8 cellular contexts compared by ENCODE assay signal in the genomic region with DNA sequence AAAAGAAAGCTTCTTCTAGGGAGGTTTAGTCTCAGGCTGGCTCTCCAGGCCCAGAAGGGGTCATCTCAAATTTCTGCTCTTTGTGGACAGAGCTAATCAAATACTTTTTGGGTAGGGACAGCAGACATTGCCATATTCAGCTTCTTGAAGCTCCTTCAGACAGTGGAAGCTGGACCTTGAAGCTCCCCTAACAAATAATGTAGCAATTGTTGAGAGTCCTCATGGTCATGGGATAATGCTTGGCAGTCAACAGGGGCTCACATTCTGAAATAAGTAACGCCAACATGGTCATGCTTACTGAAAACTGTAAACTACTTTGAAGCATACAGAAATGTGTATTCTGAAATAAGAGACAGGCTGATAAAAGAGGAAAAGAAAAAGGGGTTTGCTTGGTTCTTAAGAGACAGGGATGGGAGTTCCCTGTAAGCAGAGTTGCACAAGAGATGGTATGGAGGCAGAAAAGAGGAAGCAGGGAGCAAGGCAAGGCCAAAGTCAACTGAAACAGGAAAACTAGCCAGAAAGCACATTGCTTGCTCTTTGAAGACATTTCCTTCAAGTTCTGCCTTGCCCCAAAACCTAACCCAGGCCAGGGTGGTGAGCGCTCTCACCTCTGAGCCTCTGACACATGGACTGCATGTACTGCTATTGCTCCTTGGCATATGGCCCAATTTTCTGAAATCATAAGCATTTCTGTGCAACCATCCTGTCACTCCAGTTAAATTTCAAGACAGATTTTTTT. TPM values are rescaled to one million over a fixed set of nuclear protein-coding genes. Genes with fewer than 3 reads are reported as not detected.
DNase-seq lines count a peak whose midpoint lies in the region; ATAC-seq and TF ChIP-seq lines count a peak whose summit lies in the region.

No MANE protein-coding gene starts in this region.

- TF ChIP-seq RAD21 in SK-N-SH (IDR thresholded peaks at IDR 0.05; ENCODE audit: low read length), result no peak

- TF ChIP-seq CTCF in natural killer cell (IDR thresholded peaks at IDR 0.05) (no peak), SK-N-SH (IDR thresholded peaks at IDR 0.05) (no peak)

- no peak overlapping the region for H2AFZ ChIP-seq in SK-N-SH (ENCODE audit: low read depth)

- H3K9me2 ChIP-seq in SK-N-SH, result no peaks in the 10 kb centered on the region

- H3K4me2 ChIP-seq in SK-N-SH, result no peak overlapping the region

- H3K27me3 ChIP-seq in SK-N-SH (ENCODE audit: insufficient read depth) (no peaks in the 10 kb centered on the region), aorta (ENCODE audit: control insufficient read depth in 1 of 2, insufficient read depth in 2 of 2, low read length in 1 of 2) (no peaks in the 10 kb centered on the region)

- 95% methylated on average over 2 of the region's 2 CpGs for WGBS in SK-N-SH (ENCODE audit: low lambda C conversion rate)
- 16 to 22% methylated on average over 2 of the region's 2 CpGs for WGBS in aorta, 2 donors

- no peak overlapping the region for H3K9ac ChIP-seq in SK-N-SH

- H3K4me3 ChIP-seq in SK-N-SH (ENCODE audit: low read depth in 2 of 2, low read length in 1 of 2) (no peak overlapping the region), aorta (ENCODE audit: low read length in 2 of 2) (no peak overlapping the region)

- no peak for ATAC-seq in natural killer cell treated with Interleukin-12 subunit alpha and Interleukin-12 subunit beta and Interleukin-15 and Interleukin-18, amount 100 ng/mL, for 72 hours
- ATAC-seq in natural killer cell, result no peak
- peak; percentile 76 for ATAC-seq in left cardiac atrium
- ATAC-seq in aorta (ENCODE audit: low FRiP score), result peak; percentile 84
- no peak for ATAC-seq in GM21381 (IDR thresholded peaks at IDR 0.05; ENCODE audit: unreplicated experiment)
- ATAC-seq in HG03175 (IDR thresholded peaks at IDR 0.05; ENCODE audit: unreplicated experiment), result no peak

- CTCF ChIA-PET in SK-N-SH (lab: Yijun Ruan, JAX), result interaction anchor here (1.4 kb wide), 1 partner anchor 20 kb away, joined by 3 read pairs; no protein-coding TSS in a partner anchor

- no peak overlapping the region for H3K27ac ChIP-seq in SK-N-SH (ENCODE audit: low read depth in 2 of 2, low read length in 1 of 2)
- peak overlapping the region in 1 of 2 donors; percentile 49 for H3K27ac ChIP-seq in aorta (ENCODE audit: low read depth in 1 of 2, low read length in 2 of 2)

- peak overlapping the region; percentile 9 for H3K4me3 Mint-ChIP-seq in natural killer cell treated with Interleukin-12 subunit alpha and Interleukin-12 subunit beta and Interleukin-15 and Interleukin-18, amount 100 ng/mL, for 72 hours
- H3K4me3 Mint-ChIP-seq in natural killer cell, result no peak overlapping the region

- H3F3A ChIP-seq in SK-N-SH (replicated peaks; ENCODE audit: insufficient read depth), result peaks cover 6% of the 10 kb centered on the region

- DNase-seq in natural killer cell treated with Interleukin-12 subunit alpha and Interleukin-12 subunit beta and Interleukin-15 and Interleukin-18, amount 100 ng/mL, for 72 hours (ENCODE audit: low spot score), result no peak
- no peak for DNase-seq in natural killer cell
- no peak for DNase-seq in SK-N-SH
- peak; percentile 56 for DNase-seq in left cardiac atrium
- DNase-seq in aorta, result peak in 1 of 2 donors; percentile 75
- no peak for DNase-seq in NCI-H1092 treated with DMSO at 0.1 percent for 48 hours (lab: John Stamatoyannopoulos, UW)

- no peaks in the 10 kb centered on the region for H3K27me3 Mint-ChIP-seq in natural killer cell treated with Interleukin-12 subunit alpha and Interleukin-12 subunit beta and Interleukin-15 and Interleukin-18, amount 100 ng/mL, for 72 hours
- no peaks in the 10 kb centered on the region for H3K27me3 Mint-ChIP-seq in natural killer cell (ENCODE audit: low read depth in 2 of 2)

- H4K20me1 ChIP-seq in SK-N-SH (ENCODE audit: insufficient read depth), result no peaks in the 10 kb centered on the region

- no peaks in the 10 kb centered on the region for H3K36me3 ChIP-seq in SK-N-SH (replicated peaks in 1 of 2; ENCODE audit: control insufficient read depth in 1 of 2, insufficient read depth in 2 of 2, low read length in 1 of 2)
- no peaks in the 10 kb centered on the region for H3K36me3 ChIP-seq in aorta (ENCODE audit: control insufficient read depth in 1 of 2, insufficient read depth in 2 of 2, low read length in 1 of 2)

- no peaks in the 10 kb centered on the region for H3K9me3 Mint-ChIP-seq in natural killer cell treated with Interleukin-12 subunit alpha and Interleukin-12 subunit beta and Interleukin-15 and Interleukin-18, amount 100 ng/mL, for 72 hours
- H3K9me3 Mint-ChIP-seq in natural killer cell, result peaks cover 0 to 2% of the 10 kb centered on the region in 2 donors

- POLR2A ChIA-PET in SK-N-SH (lab: Yijun Ruan, JAX), result no interaction called here

- H3K36me3 Mint-ChIP-seq in natural killer cell treated with Interleukin-12 subunit alpha and Interleukin-12 subunit beta and Interleukin-15 and Interleukin-18, amount 100 ng/mL, for 72 hours, result peaks cover 26% of the 10 kb centered on the region
- H3K36me3 Mint-ChIP-seq in natural killer cell, result no peaks in the 10 kb centered on the region

- no peak for TF ChIP-seq EP300 in SK-N-SH (IDR thresholded peaks at IDR 0.05; ENCODE audit: borderline replicate concordance in 1 of 2, low read depth in 1 of 2, low read length in 1 of 2)

- intact Hi-C loops in natural killer cell (cut with micrococcal nuclease), result no loop called here
- intact Hi-C loops in left cardiac atrium (cut with DNase I), result no loop called here
- intact Hi-C loops in aorta (cut with DNase I), result no loop called here

- H3K79me2 ChIP-seq in SK-N-SH (ENCODE audit: insufficient read depth), result no peaks in the 10 kb centered on the region

- H3K27ac Mint-ChIP-seq in natural killer cell treated with Interleukin-12 subunit alpha and Interleukin-12 subunit beta and Interleukin-15 and Interleukin-18, amount 100 ng/mL, for 72 hours, result peak overlapping the region; percentile 60 to 93
- H3K27ac Mint-ChIP-seq in natural killer cell, result peak overlapping the region in 1 of 2 donors; percentile 7

- H3K4me1 Mint-ChIP-seq in natural killer cell treated with Interleukin-12 subunit alpha and Interleukin-12 subunit beta and Interleukin-15 and Interleukin-18, amount 100 ng/mL, for 72 hours (ENCODE audit: low read depth in 2 of 2), result peaks cover 60 to 62% of the 10 kb centered on the region in 2 donors
- peaks cover 24 to 28% of the 10 kb centered on the region in 2 donors for H3K4me1 Mint-ChIP-seq in natural killer cell

- H3K4me1 ChIP-seq in SK-N-SH (ENCODE audit: control insufficient read depth in 1 of 2, insufficient read depth in 2 of 2, low read depth in 1 of 2, low read length in 1 of 2) (peaks cover 0 to 7% of the 10 kb centered on the region in 2 experiments; a peak in 2 of 4 replicates), aorta (ENCODE audit: control insufficient read depth in 1 of 2, insufficient read depth in 2 of 2, low read length in 2 of 2) (peaks cover 2 to 13% of the 10 kb centered on the region in 2 donors)

- H3K9me3 ChIP-seq in SK-N-SH (no peaks in the 10 kb centered on the region), aorta (ENCODE audit: control insufficient read depth, low read length) (no peaks in the 10 kb centered on the region)

TF ChIP-seq in SK-N-SH, 30 proteins besides CTCF, POLR2A, EP300 and RAD21:
- TF ChIP-seq, protein P1, sequence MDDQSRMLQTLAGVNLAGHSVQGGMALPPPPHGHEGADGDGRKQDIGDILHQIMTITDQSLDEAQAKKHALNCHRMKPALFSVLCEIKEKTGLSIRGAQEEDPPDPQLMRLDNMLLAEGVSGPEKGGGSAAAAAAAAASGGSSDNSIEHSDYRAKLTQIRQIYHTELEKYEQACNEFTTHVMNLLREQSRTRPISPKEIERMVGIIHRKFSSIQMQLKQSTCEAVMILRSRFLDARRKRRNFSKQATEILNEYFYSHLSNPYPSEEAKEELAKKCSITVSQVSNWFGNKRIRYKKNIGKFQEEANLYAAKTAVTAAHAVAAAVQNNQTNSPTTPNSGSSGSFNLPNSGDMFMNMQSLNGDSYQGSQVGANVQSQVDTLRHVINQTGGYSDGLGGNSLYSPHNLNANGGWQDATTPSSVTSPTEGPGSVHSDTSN (IDR thresholded peaks at IDR 0.05), result no peak
- TF ChIP-seq NFIC (IDR thresholded peaks at IDR 0.05; ENCODE audit: borderline replicate concordance), result peak; percentile 46; the same call in 1 of the 2 replicates

RNA-seq across cellular contexts. Expression of a gene that starts 53.1 kb away (rescaled TPM):
- 100 to 1,000 TPM; 152 to 172 TPM for total RNA-seq in natural killer cell treated with Interleukin-12 subunit alpha and Interleukin-12 subunit beta and Interleukin-15 and Interleukin-18, amount 100 ng/mL, for 72 hours
- total RNA-seq in natural killer cell (100 to 1,000 TPM; 272 to 353 (median 345) TPM), left cardiac atrium (10 to 100 TPM; 45.3 to 59.0 TPM), aorta (100 to 1,000 TPM; 143 to 156 TPM)
- polyA plus RNA-seq in SK-N-SH (2012; rRNA removed) (6.4 and 6.9 TPM in 2 replicates), aorta (10 to 100 TPM; 16.5 to 25.4 TPM)
- polyA plus RNA-seq in SK-N-SH (2012; cell fraction: cytosol; rRNA removed), result 9.0 and 9.1 TPM in 2 replicates
- 18.7 and 26.4 TPM in 2 replicates for polyA plus RNA-seq in SK-N-SH (2012; cell fraction: nucleus; rRNA removed)

Comparison
In these comparisons a context has a peak if more than half of its experiments do, and no peak if none do; other contexts are left out.
1. ATAC-seq: peak in left cardiac atrium (2 of 2) and aorta (single experiment); none in natural killer cell treated with Interleukin-12 subunit alpha and Interleukin-12 subunit beta and Interleukin-15 and Interleukin-18, amount 100 ng/mL, for 72 hours (0 of 2), natural killer cell (0 of 3), GM21381 (single experiment) and HG03175 (single experiment).